Comparison of ENCODE assay signal across 15 cellular contexts in the genomic region with DNA sequence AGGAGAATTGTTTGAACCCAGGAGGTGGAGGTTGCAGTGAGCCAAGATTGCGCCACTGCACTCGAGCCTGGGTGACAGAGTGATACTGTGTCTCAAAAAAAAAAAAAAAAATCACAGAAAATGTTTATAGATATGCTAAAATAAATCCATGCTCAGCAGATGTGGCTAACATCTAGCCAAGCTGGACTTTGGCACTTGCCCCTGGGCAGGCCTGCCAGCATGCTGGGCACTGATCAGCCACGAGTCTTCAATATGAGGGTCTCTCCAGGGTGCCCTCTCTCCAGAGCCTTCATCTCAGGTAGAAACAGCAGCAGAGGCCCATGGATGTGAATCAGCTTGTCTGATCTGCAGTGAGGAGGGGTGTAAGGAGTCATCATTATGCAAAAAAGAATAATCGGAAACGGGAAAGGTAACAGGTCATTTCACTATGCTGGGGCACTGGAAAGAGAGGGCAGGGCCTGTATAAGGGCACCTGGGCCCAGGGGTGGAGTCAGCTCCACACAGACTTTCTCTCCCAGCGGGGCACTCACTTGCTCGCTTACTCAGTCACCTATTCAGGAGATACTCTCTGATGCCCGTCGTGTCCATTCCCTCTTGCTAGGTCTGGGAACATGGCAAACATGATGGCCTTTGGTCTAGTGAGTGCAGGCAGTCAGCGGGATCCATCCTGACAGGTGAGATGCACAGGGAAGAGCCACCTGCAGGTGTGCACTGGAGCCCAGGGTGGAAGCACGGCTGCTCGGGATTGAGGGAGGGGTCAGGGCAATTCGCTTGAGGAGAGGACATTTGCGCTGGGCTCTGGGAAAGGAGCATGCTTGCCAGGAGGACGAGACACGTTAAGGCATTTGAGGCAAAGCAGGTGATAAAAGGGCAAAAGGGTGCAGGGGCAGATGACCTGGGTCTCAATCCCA. TPM values are rescaled to one million over a fixed set of nuclear protein-coding genes. Genes with fewer than 3 reads are reported as not detected.
"Had no signal": no experiment of that assay in that cellular context is flagged by ENCODE, and none has a peak within 500 bp of the region (broad histone marks: within the 10 kb centered on the region; RNA-seq: fewer than 3 reads in every experiment).

No MANE protein-coding gene starts in this region.

- H3K4me3 ChIP-seq: cardiac muscle cell, esophagus squamous epithelium, psoas muscle, right lobe of liver, spleen had no signal

- H3K4me3 Mint-ChIP-seq: nephron progenitor cell; T-helper 1 cell treated with Interleukin-12 subunit alpha and Interleukin-12 subunit beta and Interleukin-4 antibody, amounts not matched to agents 30 μg/mL and 1 μg/mL, for 36 hours; type B pancreatic cell had no signal

- H3K27me3 Mint-ChIP-seq: type B pancreatic cell had no signal

- H3K9me3 Mint-ChIP-seq: nephron progenitor cell; T-helper 1 cell treated with Interleukin-12 subunit alpha and Interleukin-12 subunit beta and Interleukin-4 antibody, amounts not matched to agents 30 μg/mL and 1 μg/mL, for 36 hours; type B pancreatic cell had no signal

- H3K27me3 ChIP-seq: cardiac muscle cell, esophagus squamous epithelium, right lobe of liver, spleen had no signal

- H3K36me3 Mint-ChIP-seq: type B pancreatic cell had no signal

- H3K36me3 ChIP-seq: cardiac muscle cell, esophagus squamous epithelium, right lobe of liver had no signal

- H3K27ac ChIP-seq: cardiac muscle cell, esophagus squamous epithelium, psoas muscle, right lobe of liver, spleen had no signal

- ATAC-seq: psoas muscle had no signal

- H3K4me1 ChIP-seq: psoas muscle, right lobe of liver had no signal

- H3K9me3 ChIP-seq: esophagus squamous epithelium, psoas muscle, right lobe of liver, spleen had no signal

- H3K27ac Mint-ChIP-seq: nephron progenitor cell, type B pancreatic cell had no signal

- DNase-seq: activated CD4-positive, alpha-beta T cell treated with anti-CD3 and anti-CD28 coated beads, Interleukin-2, amount 50 U/mL, for 4 hours; activated T-cell treated with anti-CD3 and anti-CD28 coated beads, Interleukin-2, amount 50 U/mL, for 1 hour; esophagus squamous epithelium; foreskin fibroblast; head of caudate nucleus; nephron progenitor cell; psoas muscle; right lobe of liver; spleen; stimulated activated CD4-positive, alpha-beta T cell treated with anti-CD3 and anti-CD28 coated beads, Interleukin-1b, Interleukin-23, amount 100 ng/mL, for 48 hours; stimulated activated naive CD4-positive, alpha-beta T cell had no signal

RNA-seq across cellular contexts. Expression of a gene that starts 29.1 kb away (rescaled TPM):
- total RNA-seq: omental fat pad had no signal
